Comparison of ENCODE assay signal across 9 cellular contexts in genomic region chr7:125316451-125316850, GRCh38.
A peak's percentile ranks its signal among the peaks of the same experiment; 100 is the strongest.
DNase-seq lines count a peak whose midpoint lies in the region; ATAC-seq, FAIRE-seq and TF ChIP-seq lines count a peak whose summit lies in the region.
"Had no signal": no experiment of that assay in that cellular context is flagged by ENCODE, and none has a peak within 500 bp of the region (broad histone marks: within the 10 kb centered on the region; RNA-seq: fewer than 3 reads in every experiment).

No MANE protein-coding gene starts in this region.

- no peaks in the 10 kb centered on the region for H3K4me1 ChIP-seq in kidney (ENCODE audit: control insufficient read depth in 1 of 2, insufficient read depth in 1 of 2, low read depth in 1 of 2, low read length in 2 of 2)
- H3K4me1 ChIP-seq in gastrocnemius medialis = no peaks in the 10 kb centered on the region
- H3K4me1 ChIP-seq: heart right ventricle had no signal

- CTCF ChIA-PET in RWPE1 (lab: Yijun Ruan, JAX) = interaction anchor here (0.6 to 1.2 kb wide), 5 partner anchors 14 to 322 kb away, joined by 3 to 6 read pairs (median 3); no protein-coding TSS in a partner anchor

- intact Hi-C loops in kidney (cut with DNase I) = no loop called here
- intact Hi-C loops in gastrocnemius medialis (cut with DNase I; ENCODE audit: low total_unique reads) = no loop called here

- H3K4me3 ChIP-seq in kidney (ENCODE audit: low read length in 2 of 2) = no peak overlapping the region
- H3K4me3 ChIP-seq in gastrocnemius medialis = no peak overlapping the region
- no peak overlapping the region for H3K4me3 ChIP-seq in coronary artery
- H3K4me3 ChIP-seq: heart right ventricle had no signal

- H3K36me3 ChIP-seq in kidney (ENCODE audit: control insufficient read depth in 1 of 2, insufficient read depth in 2 of 2, low read length in 2 of 2) = no peaks in the 10 kb centered on the region
- no peaks in the 10 kb centered on the region for H3K36me3 ChIP-seq in gastrocnemius medialis
- H3K36me3 ChIP-seq: heart right ventricle had no signal

- H3K27ac ChIP-seq in RWPE1 (no peak overlapping the region), kidney (ENCODE audit: low read depth in 2 of 2, low read length in 2 of 2) (no peak overlapping the region), gastrocnemius medialis (no peak overlapping the region), coronary artery (no peak overlapping the region)
- H3K27ac ChIP-seq: heart right ventricle had no signal

- H3K27me3 ChIP-seq in gastrocnemius medialis = no peaks in the 10 kb centered on the region
- H3K27me3 ChIP-seq: heart right ventricle had no signal

- TF ChIP-seq CTCF in RWPE1 (conservative IDR thresholded peaks at IDR 0.05; ENCODE audit: low read depth) (no peak; the same call in 1 of the 2 replicates), kidney (IDR thresholded peaks at IDR 0.05; ENCODE audit: borderline replicate concordance, extremely low read depth, insufficient read depth) (peak; percentile 57), gastrocnemius medialis (IDR thresholded peaks at IDR 0.05 in 4 of 5, conservative IDR thresholded peaks at IDR 0.05 in 1 of 5) (no peak), coronary artery (IDR thresholded peaks at IDR 0.05) (no peak)

- in situ Hi-C loops in gastrocnemius medialis (cut with MboI; ENCODE audit: low sequenced_read_pairs in 4 of 4) = no loop called here

- peak; percentile 84 for DNase-seq in DMS 273 (lab: John Stamatoyannopoulos, UW; ENCODE audit: unreplicated experiment)
- DNase-seq in RWPE1 (ENCODE audit: low spot score) = peak; percentile 20
- no peak for DNase-seq in kidney
- DNase-seq in 8988T = no peak
- no peak for DNase-seq in gastrocnemius medialis
- no peak for DNase-seq in activated naive CD4-positive, alpha-beta T cell (lab: John Stamatoyannopoulos, UW)
- no peak for DNase-seq in coronary artery (ENCODE audit: low spot score)
- DNase-seq: heart right ventricle had no signal

- no peak for TF ChIP-seq POLR2A in gastrocnemius medialis (IDR thresholded peaks at IDR 0.05)

- POLR2A ChIA-PET in RWPE1 (lab: Yijun Ruan, JAX; ENCODE audit: low non-redundant PET) = no interaction called here

- H3K9ac ChIP-seq in kidney (ENCODE audit: low read length in 2 of 2) = no peak overlapping the region

- no peaks in the 10 kb centered on the region for H3K9me3 ChIP-seq in kidney (ENCODE audit: control insufficient read depth in 1 of 2, low read length in 2 of 2)
- H3K9me3 ChIP-seq in gastrocnemius medialis = no peaks in the 10 kb centered on the region

- ATAC-seq in HG03432 (IDR thresholded peaks at IDR 0.05; ENCODE audit: unreplicated experiment) = peak; percentile 60
- ATAC-seq in gastrocnemius medialis = no peak

- no peak for FAIRE-seq in kidney (lab: Jason Lieb, UNC)

Comparison
In these comparisons a context has a peak if more than half of its experiments do, and no peak if none do; other contexts are left out.
1. DNase-seq: peak in DMS 273 (single experiment) and RWPE1 (single experiment); none in kidney (single experiment), 8988T (single experiment), gastrocnemius medialis (0 of 2), activated naive CD4-positive, alpha-beta T cell (0 of 4) and coronary artery (single experiment).